12 cellular contexts compared by ENCODE assay signal in the genomic region with DNA sequence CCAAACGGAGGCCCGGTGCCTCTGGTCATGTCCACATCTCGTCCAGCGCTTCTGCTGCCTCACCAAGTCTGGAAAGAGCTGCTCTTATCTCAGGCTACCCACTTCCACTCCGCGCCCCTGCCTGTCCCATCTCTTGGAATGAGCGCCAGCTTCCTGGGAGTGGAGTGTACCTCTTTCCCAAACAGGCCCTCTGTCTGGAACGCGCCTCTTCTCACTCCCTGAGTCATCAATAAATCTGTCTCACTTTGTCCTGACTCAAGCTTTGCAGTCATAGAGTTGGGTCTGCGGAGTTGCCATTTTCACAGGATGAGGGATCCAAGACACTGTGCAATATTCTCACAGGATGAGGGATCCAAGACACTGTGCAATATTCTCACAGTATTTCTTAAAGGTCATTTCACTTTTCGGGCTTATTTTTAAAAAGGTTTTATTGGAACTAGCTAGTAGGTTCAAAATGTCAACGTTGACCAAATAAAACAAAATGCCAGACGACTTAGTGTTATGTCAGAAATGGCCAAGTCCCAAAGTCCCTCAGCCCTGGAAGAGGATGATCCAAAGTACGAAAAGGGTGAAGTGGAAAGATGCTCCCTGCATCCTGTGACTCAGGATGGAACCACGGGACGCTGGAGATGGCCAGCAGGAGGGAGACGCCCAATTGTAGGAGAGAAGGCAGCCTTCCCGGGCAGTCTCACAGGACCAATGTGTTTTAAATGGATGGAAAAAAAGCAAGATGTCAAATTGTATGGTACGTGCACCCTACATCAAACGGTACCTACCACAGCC.
DNase-seq lines count a peak whose midpoint lies in the region; ATAC-seq and TF ChIP-seq lines count a peak whose summit lies in the region.
"Had no signal": no experiment of that assay in that cellular context is flagged by ENCODE, and none has a peak within 500 bp of the region (broad histone marks: within the 10 kb centered on the region; RNA-seq: fewer than 3 reads in every experiment).

No MANE protein-coding gene starts in this region.

- H3K4me3 ChIP-seq in DND-41 (ENCODE audit: low read depth in 1 of 2, low read length in 2 of 2) (no peak overlapping the region), MG63 (no peak overlapping the region), esophagus squamous epithelium (no peak overlapping the region), skeletal muscle cell (ENCODE audit: low read depth, low read length) (no peak overlapping the region), adrenal gland (no peak overlapping the region)
- H3K4me3 ChIP-seq: SK-N-MC had no signal

- no peak for TF ChIP-seq CTCF in DND-41 (IDR thresholded peaks at IDR 0.05; ENCODE audit: borderline replicate concordance, extremely low read depth, low read length, poor library complexity, severe bottlenecking)
- TF ChIP-seq CTCF in esophagus squamous epithelium (IDR thresholded peaks at IDR 0.05), result no peak
- no peak for TF ChIP-seq CTCF in adrenal gland (IDR thresholded peaks at IDR 0.05)

- no peak for TF ChIP-seq POLR2A in esophagus squamous epithelium (IDR thresholded peaks at IDR 0.05)
- no peak for TF ChIP-seq POLR2A in adrenal gland (IDR thresholded peaks at IDR 0.05)

- no peak overlapping the region for H3K9ac ChIP-seq in DND-41 (ENCODE audit: low read depth, low read length)

- H3K4me1 ChIP-seq in DND-41 (ENCODE audit: insufficient read depth, low read length) (peaks cover 82% of the 10 kb centered on the region), esophagus squamous epithelium (peaks cover 45 to 88% (median 45%) of the 10 kb centered on the region in 3 donors), adrenal gland (replicated peaks in 1 of 2) (peaks cover 0 to 53% of the 10 kb centered on the region in 2 donors)
- H3K4me1 ChIP-seq: Caco-2 had no signal

- H3K36me3 ChIP-seq in DND-41 (ENCODE audit: insufficient read depth, low read length), result peaks cover 15% of the 10 kb centered on the region
- H3K36me3 ChIP-seq in MG63, result peaks cover 46% of the 10 kb centered on the region
- H3K36me3 ChIP-seq in esophagus squamous epithelium, result no peaks in the 10 kb centered on the region
- H3K36me3 ChIP-seq in adrenal gland (replicated peaks in 1 of 2), result peaks cover 0 to 4% of the 10 kb centered on the region in 2 donors

- no peak overlapping the region for H2AFZ ChIP-seq in DND-41 (ENCODE audit: low read depth, low read length)

- H3K27me3 ChIP-seq in DND-41 (ENCODE audit: insufficient read depth, low read length, poor library complexity), result no peaks in the 10 kb centered on the region
- no peaks in the 10 kb centered on the region for H3K27me3 ChIP-seq in MG63
- H3K27me3 ChIP-seq in esophagus squamous epithelium, result no peaks in the 10 kb centered on the region
- no peaks in the 10 kb centered on the region for H3K27me3 ChIP-seq in adrenal gland

- H4K20me1 ChIP-seq in DND-41 (ENCODE audit: insufficient read depth, low read length), result no peaks in the 10 kb centered on the region

- H3K9me3 Mint-ChIP-seq in effector memory CD8-positive, alpha-beta T cell, result no peaks in the 10 kb centered on the region

- H3K4me3 Mint-ChIP-seq in effector memory CD8-positive, alpha-beta T cell, result no peak overlapping the region
- H3K4me3 Mint-ChIP-seq: activated CD8-positive, alpha-beta T cell treated with anti-CD3 and anti-CD28 coated beads for 36 hours had no signal

- peaks cover 10 to 25% of the 10 kb centered on the region in 2 donors for H3K4me1 Mint-ChIP-seq in effector memory CD8-positive, alpha-beta T cell (ENCODE audit: low read depth in 2 of 2)

- peaks cover 17% of the 10 kb centered on the region for H3K36me3 Mint-ChIP-seq in effector memory CD8-positive, alpha-beta T cell (ENCODE audit: insufficient read depth)

- H3K79me2 ChIP-seq in DND-41 (ENCODE audit: insufficient read depth, low read length), result no peaks in the 10 kb centered on the region

- peak overlapping the region; percentile 83 for H3K27ac ChIP-seq in DND-41 (ENCODE audit: low read length)
- peak overlapping the region in 3 of 4 donors; percentile 47 to 88 (median 66) for H3K27ac ChIP-seq in esophagus squamous epithelium
- peak overlapping the region in 1 of 5 donors; percentile 38 for H3K27ac ChIP-seq in adrenal gland
- H3K27ac ChIP-seq: SK-N-MC had no signal

- H3K27me3 Mint-ChIP-seq in effector memory CD8-positive, alpha-beta T cell, result no peaks in the 10 kb centered on the region
- H3K27me3 Mint-ChIP-seq: activated CD8-positive, alpha-beta T cell treated with anti-CD3 and anti-CD28 coated beads for 36 hours had no signal

- H3K9me3 ChIP-seq in DND-41 (ENCODE audit: insufficient read depth, low read length, severe bottlenecking) (peaks cover 8% of the 10 kb centered on the region), MG63 (peaks cover 12% of the 10 kb centered on the region), esophagus squamous epithelium (peaks cover 0 to 9% (median 7%) of the 10 kb centered on the region in 3 donors), adrenal gland (replicated peaks in 1 of 3) (no peaks in the 10 kb centered on the region)

- WGBS in esophagus squamous epithelium, 2 donors, result 63 to 68% methylated on average over 16 to 20 of the region's 20 CpGs
- WGBS in adrenal gland, 4 donors, result 84 to 88% (median 88%) methylated on average over 20 of the region's 20 CpGs

- H3K4me2 ChIP-seq in DND-41 (ENCODE audit: insufficient read depth, low read length), result no peak overlapping the region

- intact Hi-C loops in esophagus squamous epithelium (cut with DNase I), result no loop called here
- intact Hi-C loops in adrenal gland (cut with DNase I), result no loop called here

- DNase-seq in DND-41 (no peak), MG63 (peak; percentile 50), esophagus squamous epithelium (lab: John Stamatoyannopoulos, UW) (no peak), skeletal muscle cell (ENCODE audit: low read depth) (peak; percentile 77), SIG-M5 treated with dmso at 0.1 percent for 504 hours (lab: John Stamatoyannopoulos, UW; ENCODE audit: unreplicated experiment) (no peak), adrenal gland (no peak), H4 (ENCODE audit: low spot score) (no peak)
- DNase-seq in effector memory CD8-positive, alpha-beta T cell, result no peak
- DNase-seq: activated CD8-positive, alpha-beta T cell treated with anti-CD3 and anti-CD28 coated beads for 36 hours; amniotic stem cell; Caco-2 had no signal

- no peak overlapping the region for H3K27ac Mint-ChIP-seq in effector memory CD8-positive, alpha-beta T cell
- H3K27ac Mint-ChIP-seq: activated CD8-positive, alpha-beta T cell treated with anti-CD3 and anti-CD28 coated beads for 36 hours had no signal

- no peak for ATAC-seq in DND-41 (ENCODE audit: insufficient read depth, low read depth)
- no peak for ATAC-seq in effector memory CD8-positive, alpha-beta T cell (replicated peaks)
- ATAC-seq: activated CD8-positive, alpha-beta T cell treated with anti-CD3 and anti-CD28 coated beads for 36 hours had no signal

Comparison
In these comparisons a context has a peak if more than half of its experiments do, and no peak if none do; other contexts are left out.
1. DNase-seq: peak in MG63 (single experiment) and skeletal muscle cell (single experiment); none in DND-41 (single experiment), esophagus squamous epithelium (single experiment), effector memory CD8-positive, alpha-beta T cell (0 of 3), SIG-M5 treated with dmso at 0.1 percent for 504 hours (single experiment), adrenal gland (0 of 7) and H4 (single experiment).